12 cellular contexts compared by ENCODE assay signal in genomic region chr4:98150092-98150761, GRCh38. TPM values are rescaled to one million over a fixed set of nuclear protein-coding genes. Genes with fewer than 3 reads are reported as not detected.
DNase-seq lines count a peak whose midpoint lies in the region; ATAC-seq and TF ChIP-seq lines count a peak whose summit lies in the region.
"Had no signal": no experiment of that assay in that cellular context is flagged by ENCODE, and none has a peak within 500 bp of the region (broad histone marks: within the 10 kb centered on the region; RNA-seq: fewer than 3 reads in every experiment).

No MANE protein-coding gene starts in this region.

- H3K9me3 ChIP-seq in SK-N-SH = no peaks in the 10 kb centered on the region
- H3K9me3 ChIP-seq in smooth muscle cell (replicated peaks; ENCODE audit: low read depth) = no peaks in the 10 kb centered on the region
- H3K9me3 ChIP-seq: ascending aorta; BLaER1 treated with 17β-estradiol and CSF1 and Interleukin-3, amounts not matched to agents 10 nM and 100 nM had no signal

- TF ChIP-seq EP300 in SK-N-SH (IDR thresholded peaks at IDR 0.05; ENCODE audit: borderline replicate concordance in 1 of 2, low read depth in 1 of 2, low read length in 1 of 2) = no peak

- POLR2A ChIA-PET in SK-N-SH (lab: Yijun Ruan, JAX) = no interaction called here

- H2AFZ ChIP-seq in SK-N-SH (ENCODE audit: low read depth) = peak overlapping the region; percentile 40; the same call in 1 of the 2 replicates
- peak overlapping the region; percentile 50 for H2AFZ ChIP-seq in smooth muscle cell (ENCODE audit: low read depth)

- H3K4me2 ChIP-seq in SK-N-SH (no peak overlapping the region), smooth muscle cell (peak overlapping the region; percentile 60)
- H3K4me2 ChIP-seq: BLaER1 treated with 17β-estradiol and CSF1 and Interleukin-3, amounts not matched to agents 10 nM and 100 nM had no signal

- TF ChIP-seq RAD21 in SK-N-SH (IDR thresholded peaks at IDR 0.05; ENCODE audit: low read length) = peak; percentile 15; the same call in 1 of the 2 replicates

- CTCF ChIA-PET in SK-N-SH (lab: Yijun Ruan, JAX) = interaction anchor here (0.7 to 2.1 kb wide), 4 partner anchors 16 to 906 kb away, joined by 3 to 10 read pairs (median 6); no protein-coding TSS in a partner anchor

- H3K9ac ChIP-seq in SK-N-SH = no peak overlapping the region
- H3K9ac ChIP-seq in smooth muscle cell (ENCODE audit: low read depth) = no peak overlapping the region
- H3K9ac ChIP-seq: BLaER1 treated with 17β-estradiol and CSF1 and Interleukin-3, amounts not matched to agents 10 nM and 100 nM had no signal

- no peak for DNase-seq in SK-N-SH
- DNase-seq in OCI-M1 (lab: John Stamatoyannopoulos, UW) = peak; percentile 37
- DNase-seq in epithelial cell of esophagus (ENCODE audit: low read depth) = peak; percentile 13
- DNase-seq in smooth muscle cell (lab: John Stamatoyannopoulos, UW; ENCODE audit: unreplicated experiment) = no peak
- DNase-seq: activated CD4-positive, alpha-beta memory T cell treated with anti-CD3 and anti-CD28 coated beads for 36 hours; NCI-H2081 treated with DMSO at 0.1 percent for 48 hours had no signal

- H3K4me1 ChIP-seq in SK-N-SH (ENCODE audit: control insufficient read depth in 1 of 2, insufficient read depth in 2 of 2, low read depth in 1 of 2, low read length in 1 of 2) = no peaks in the 10 kb centered on the region; a peak in 1 of 4 replicates
- peaks cover 3% of the 10 kb centered on the region for H3K4me1 ChIP-seq in smooth muscle cell (ENCODE audit: low read depth)
- H3K4me1 ChIP-seq: ascending aorta had no signal

- TF ChIP-seq CTCF in SK-N-SH (IDR thresholded peaks at IDR 0.05) (peak; percentile 61), epithelial cell of esophagus (IDR thresholded peaks at IDR 0.05; ENCODE audit: insufficient read depth, low read depth, low read length, missing control alignments) (no peak), smooth muscle cell (IDR thresholded peaks at IDR 0.05; ENCODE audit: borderline replicate concordance, insufficient read depth, poor library complexity, severe bottlenecking) (peak; percentile 51)

- no peak overlapping the region for H3K27ac ChIP-seq in SK-N-SH (ENCODE audit: low read depth in 2 of 2, low read length in 1 of 2)
- H3K27ac ChIP-seq in smooth muscle cell (ENCODE audit: low read depth) = peak overlapping the region; percentile 40
- H3K27ac ChIP-seq: ascending aorta; BLaER1 treated with 17β-estradiol and CSF1 and Interleukin-3, amounts not matched to agents 10 nM and 100 nM had no signal

- H3F3A ChIP-seq in SK-N-SH (replicated peaks; ENCODE audit: insufficient read depth) (peaks cover 4% of the 10 kb centered on the region), smooth muscle cell (ENCODE audit: low read depth) (no peaks in the 10 kb centered on the region)

- ATAC-seq in SK-N-SH treated with all-trans-retinoic acid at 6 μM for 48 hours (no peak), HG03196 (IDR thresholded peaks at IDR 0.05; ENCODE audit: unreplicated experiment) (no peak), GM18517 (IDR thresholded peaks at IDR 0.05; ENCODE audit: unreplicated experiment) (no peak), GM18868 (IDR thresholded peaks at IDR 0.05; ENCODE audit: unreplicated experiment) (no peak)

- H4K20me1 ChIP-seq in SK-N-SH (ENCODE audit: insufficient read depth) (no peaks in the 10 kb centered on the region), smooth muscle cell (ENCODE audit: low read depth) (no peaks in the 10 kb centered on the region)
- H4K20me1 ChIP-seq: BLaER1 treated with 17β-estradiol and CSF1 and Interleukin-3, amounts not matched to agents 10 nM and 100 nM had no signal

- no peaks in the 10 kb centered on the region for H3K9me2 ChIP-seq in SK-N-SH

- no peaks in the 10 kb centered on the region for H3K27me3 ChIP-seq in SK-N-SH (ENCODE audit: insufficient read depth)
- no peaks in the 10 kb centered on the region for H3K27me3 ChIP-seq in smooth muscle cell (ENCODE audit: low read depth)
- H3K27me3 ChIP-seq: ascending aorta; BLaER1 treated with 17β-estradiol and CSF1 and Interleukin-3, amounts not matched to agents 10 nM and 100 nM had no signal

- H3K36me3 ChIP-seq in SK-N-SH (replicated peaks in 1 of 2; ENCODE audit: control insufficient read depth in 1 of 2, insufficient read depth in 2 of 2, low read length in 1 of 2) = no peaks in the 10 kb centered on the region
- no peaks in the 10 kb centered on the region for H3K36me3 ChIP-seq in smooth muscle cell (ENCODE audit: low read depth)
- H3K36me3 ChIP-seq: ascending aorta; BLaER1 treated with 17β-estradiol and CSF1 and Interleukin-3, amounts not matched to agents 10 nM and 100 nM had no signal

- no peaks in the 10 kb centered on the region for H3K79me2 ChIP-seq in SK-N-SH (ENCODE audit: insufficient read depth)
- H3K79me2 ChIP-seq in smooth muscle cell (ENCODE audit: low read depth) = no peaks in the 10 kb centered on the region

- no peak overlapping the region for H3K4me3 ChIP-seq in SK-N-SH (ENCODE audit: low read depth in 2 of 2, low read length in 1 of 2)
- H3K4me3 ChIP-seq in epithelial cell of esophagus (ENCODE audit: low read length) = no peak overlapping the region
- H3K4me3 ChIP-seq in smooth muscle cell = no peak overlapping the region
- H3K4me3 ChIP-seq: ascending aorta; BLaER1 treated with 17β-estradiol and CSF1 and Interleukin-3, amounts not matched to agents 10 nM and 100 nM had no signal

TF ChIP-seq in SK-N-SH, 30 proteins besides CTCF, POLR2A, EP300 and RAD21 (continues in another document):
- no peak for TF ChIP-seq USF1 (IDR thresholded peaks at IDR 0.05; ENCODE audit: borderline replicate concordance, low read depth)
- TF ChIP-seq ZBTB33 (IDR thresholded peaks at IDR 0.05; ENCODE audit: borderline replicate concordance, low read depth) = no peak
- TF ChIP-seq RFX5 (IDR thresholded peaks at IDR 0.05; ENCODE audit: low read length) = no peak
- TF ChIP-seq GABPA (IDR thresholded peaks at IDR 0.05; ENCODE audit: low read depth) = no peak
- TF ChIP-seq FOXJ3 (CRISPR knock-in tag; IDR thresholded peaks at IDR 0.05) = no peak

TF ChIP-seq in SK-N-SH treated with all-trans-retinoic acid at 6 μM for 48 hours, 23 proteins besides CTCF, POLR2A, EP300 and RAD21:
- TF ChIP-seq POU6F1 (CRISPR knock-in tag; IDR thresholded peaks at IDR 0.05; ENCODE audit: borderline replicate concordance, low read depth) = no peak
- no peak for TF ChIP-seq ZNF8 (CRISPR knock-in tag; IDR thresholded peaks at IDR 0.05)
- no peak for TF ChIP-seq GLIS3 (CRISPR knock-in tag; IDR thresholded peaks at IDR 0.05)
- no peak for TF ChIP-seq TSHZ2 (CRISPR knock-in tag; IDR thresholded peaks at IDR 0.05)

RNA-seq across cellular contexts. Expression of gene STPG2, which starts 7.0 kb away (rescaled TPM):
- not detected in 2 replicates for polyA plus RNA-seq in SK-N-SH (2012; rRNA removed)
- 0.03 TPM in 2 replicates for polyA plus RNA-seq in SK-N-SH (2012; cell fraction: cytosol; rRNA removed)
- 0.07 and 0.11 TPM in 2 replicates for polyA plus RNA-seq in SK-N-SH (2012; cell fraction: nucleus; rRNA removed)
- 0.31 TPM in 1 of 2 replicates, not detected in the other for total RNA-seq in smooth muscle cell
- 0.09 TPM in 1 of 2 replicates, not detected in the other for polyA plus RNA-seq in smooth muscle cell
- total RNA-seq: activated CD4-positive, alpha-beta memory T cell treated with anti-CD3 and anti-CD28 coated beads for 36 hours; ascending aorta had no signal

Comparison
In these comparisons a context has a peak if more than half of its experiments do, and no peak if none do; other contexts are left out.
1. DNase-seq: peak in OCI-M1 (single experiment) and epithelial cell of esophagus (single experiment); none in SK-N-SH (single experiment) and smooth muscle cell (single experiment).